ENCODE assay signal across 8 cellular contexts in genomic region chr3:57227930-57228733, GRCh38. TPM values are rescaled to one million over a fixed set of nuclear protein-coding genes. Genes with fewer than 3 reads are reported as not detected.
DNase-seq lines count a peak whose midpoint lies in the region; ATAC-seq and TF ChIP-seq lines count a peak whose summit lies in the region.

No MANE protein-coding gene starts in this region.

- H3K27ac Mint-ChIP-seq in MCF 10A (ENCODE audit: low read depth, unreplicated experiment), result peak overlapping the region; percentile 35

- H3K36me3 Mint-ChIP-seq in MCF 10A (ENCODE audit: insufficient read depth, unreplicated experiment), result no peaks in the 10 kb centered on the region

- CTCF ChIA-PET in MCF 10A (lab: Yijun Ruan, JAX), result interaction anchor here (0.6 to 3.0 kb wide), 6 partner anchors 25 to 1961 kb away, joined by 3 to 18 read pairs (median 6); no protein-coding TSS in a partner anchor

- H3K27me3 ChIP-seq in HUES64 (ENCODE audit: insufficient read depth, low read length) (peaks cover 18% of the 10 kb centered on the region; the same call in 1 of the 2 replicates), iPS-15b (ENCODE audit: control insufficient read depth, insufficient read depth, low read length) (peaks cover 6% of the 10 kb centered on the region)

- peaks cover 15% of the 10 kb centered on the region for H3K4me1 ChIP-seq in HUES64 (ENCODE audit: insufficient read depth, low read length)
- no peaks in the 10 kb centered on the region for H3K4me1 ChIP-seq in iPS-15b (ENCODE audit: control insufficient read depth, insufficient read depth, low read length)

- H3K27ac ChIP-seq in HUES64 (ENCODE audit: low read depth, low read length), result peak overlapping the region; percentile 34; the same call in 1 of the 2 replicates

- H3K9me3 ChIP-seq in HUES64 (ENCODE audit: insufficient read depth, low read depth, low read length), result no peaks in the 10 kb centered on the region
- no peaks in the 10 kb centered on the region for H3K9me3 ChIP-seq in iPS-15b (ENCODE audit: control insufficient read depth, insufficient read depth, low read length)

- TF ChIP-seq CTCF in MCF 10A (IDR thresholded peaks at IDR 0.05; ENCODE audit: unreplicated experiment), result no peak

- H3K9ac ChIP-seq in HUES64 (ENCODE audit: low read depth, low read length) (peak overlapping the region; percentile 82), iPS-15b (ENCODE audit: low read depth, low read length) (peak overlapping the region; percentile 14)

- under 1% methylated on average over 69 of the region's 70 CpGs for WGBS in HUES64

- POLR2A ChIA-PET in MCF 10A (lab: Yijun Ruan, JAX), result interaction anchor here (0.6 to 3.6 kb wide), 31 partner anchors 8 to 805 kb away, joined by 3 to 33 read pairs (median 4); partner anchors contain the start of genes ARF4, PDE12, SPATA12 and TASOR

- H3K4me1 Mint-ChIP-seq in MCF 10A (ENCODE audit: insufficient read depth, unreplicated experiment), result peaks cover 11% of the 10 kb centered on the region

- H3K36me3 ChIP-seq in HUES64 (ENCODE audit: insufficient read depth, low read length), result no peaks in the 10 kb centered on the region
- no peaks in the 10 kb centered on the region for H3K36me3 ChIP-seq in iPS-15b (ENCODE audit: control insufficient read depth, insufficient read depth, low read length)

- DNase-seq in DMS 273 treated with DMSO at 0.1 percent for 48 hours (lab: John Stamatoyannopoulos, UW), result peak; percentile 3
- peak; percentile 65 for DNase-seq in UCSD-AML1 (lab: John Stamatoyannopoulos, UW; ENCODE audit: unreplicated experiment)
- peak; percentile 49 for DNase-seq in MCF 10A (ENCODE audit: unreplicated experiment)
- DNase-seq in sciatic nerve (ENCODE audit: low spot score), result peak; percentile 71
- no peak for DNase-seq in NCI-H187 treated with DMSO at 0.1 percent for 48 hours (lab: John Stamatoyannopoulos, UW)

- intact Hi-C loops in MCF 10A (cut with micrococcal nuclease) (loop anchor here (5.0 kb wide), 1 partner anchor 221 kb away; no protein-coding TSS in a partner anchor), sciatic nerve (cut with DNase I) (no loop called here)

- H3K9me3 Mint-ChIP-seq in MCF 10A (ENCODE audit: unreplicated experiment), result no peaks in the 10 kb centered on the region

- H3K27me3 Mint-ChIP-seq in MCF 10A (ENCODE audit: insufficient read depth, unreplicated experiment), result no peaks in the 10 kb centered on the region

- ATAC-seq in GM21423 (IDR thresholded peaks at IDR 0.05; ENCODE audit: unreplicated experiment), result peak; percentile 33
- ATAC-seq in sciatic nerve, result peak; percentile 71

- H3K4me3 Mint-ChIP-seq in MCF 10A (ENCODE audit: unreplicated experiment), result peak overlapping the region; percentile 84

- H3K4me3 ChIP-seq in HUES64 (ENCODE audit: low read length) (peak overlapping the region; percentile 98), iPS-15b (ENCODE audit: low read depth, low read length) (peak overlapping the region; percentile 77)

- no TSS peak for BruUV-seq in MCF 10A (replicated peaks; lab: Mats Ljungman, UMichigan)

RNA-seq across cellular contexts. Expression of gene APPL1, which starts 0.6 kb away (rescaled TPM):
- 19.6 TPM for polyA plus RNA-seq in HUES64 (2013, experiment 1 of 2)
- polyA plus RNA-seq in HUES64 (2013, experiment 2 of 2), result 18.8 TPM
- 26.4 and 35.4 TPM in 2 replicates for total RNA-seq in MCF 10A (2022)
- 56.7 TPM for total RNA-seq in sciatic nerve

RNA-seq across cellular contexts. Expression of gene HESX1, which starts 28.4 kb away (rescaled TPM):
- 12.1 TPM for polyA plus RNA-seq in HUES64 (2013, experiment 1 of 2)
- polyA plus RNA-seq in HUES64 (2013, experiment 2 of 2), result 7.0 TPM
- total RNA-seq in MCF 10A (2022) (0.66 and 1.3 TPM in 2 replicates), sciatic nerve (0.89 TPM)
